ENCODE assay signal across 8 cellular contexts in genomic region chr9:4796988-4797956, GRCh38.
A peak's percentile ranks its signal among the peaks of the same experiment; 100 is the strongest.
DNase-seq lines count a peak whose midpoint lies in the region; ATAC-seq and TF ChIP-seq lines count a peak whose summit lies in the region.

No MANE protein-coding gene starts in this region.

- no peaks in the 10 kb centered on the region for H3K4me1 ChIP-seq in HEK293 (ENCODE audit: control insufficient read depth, insufficient read depth, low read length)

- DNase-seq in DMS53 (lab: John Stamatoyannopoulos, UW) (peak; percentile 37), DMS53 treated with DMSO at 0.1 percent for 48 hours (lab: John Stamatoyannopoulos, UW; ENCODE audit: unreplicated experiment) (no peak), RWPE1 (ENCODE audit: low spot score) (no peak), fibroblast of pulmonary artery (ENCODE audit: low read depth) (peak; percentile 62), retinal pigment epithelial cell (ENCODE audit: low read depth) (no peak), UCSD-AML1 (lab: John Stamatoyannopoulos, UW; ENCODE audit: unreplicated experiment) (no peak)

- H3K9me3 ChIP-seq in HEK293 (ENCODE audit: control insufficient read depth, insufficient read depth, low read depth, low read length), result no peaks in the 10 kb centered on the region

- TF ChIP-seq CTCF in HEK293 (tag by site-specific recombination; IDR thresholded peaks at IDR 0.05) (no peak), RWPE1 (conservative IDR thresholded peaks at IDR 0.05; ENCODE audit: low read depth) (peak; percentile 74), fibroblast of pulmonary artery (IDR thresholded peaks at IDR 0.05; ENCODE audit: low read length, missing control alignments) (peak; percentile 89), retinal pigment epithelial cell (conservative IDR thresholded peaks at IDR 0.05; ENCODE audit: low read depth, low read length) (peak; percentile 90)

- H3K27ac ChIP-seq in HEK293 (ENCODE audit: extremely low read depth, low read depth, low read length), result no peak overlapping the region
- H3K27ac ChIP-seq in RWPE1, result no peak overlapping the region

- H3K4me3 ChIP-seq in HEK293 (ENCODE audit: low read depth, low read length), result no peak overlapping the region
- H3K4me3 ChIP-seq in fibroblast of pulmonary artery (replicated peaks; ENCODE audit: low read depth, low read length), result no peak overlapping the region
- no peak overlapping the region for H3K4me3 ChIP-seq in retinal pigment epithelial cell (ENCODE audit: low read length)

- H3K36me3 ChIP-seq in HEK293 (ENCODE audit: control insufficient read depth in 2 of 2, insufficient read depth in 1 of 2, low read length in 2 of 2), result no peaks in the 10 kb centered on the region

- CTCF ChIA-PET in HEK293 (lab: Yijun Ruan, JAX) (interaction anchor here (0.5 to 2.2 kb wide), 24 partner anchors 8 to 1890 kb away, joined by 3 to 15 read pairs (median 4); no protein-coding TSS in a partner anchor), RWPE1 (lab: Yijun Ruan, JAX) (interaction anchor here (0.7 kb wide), 1 partner anchor 314 kb away, joined by 3 read pairs; no protein-coding TSS in a partner anchor)

- POLR2A ChIA-PET in HEK293 (lab: Yijun Ruan, JAX) (no interaction called here), RWPE1 (lab: Yijun Ruan, JAX; ENCODE audit: low non-redundant PET) (no interaction called here)

- no peak for ATAC-seq in GM18502 (IDR thresholded peaks at IDR 0.05; ENCODE audit: poor library complexity, unreplicated experiment)

TF ChIP-seq in HEK293, 187 proteins besides CTCF, POLR2A, EP300 and RAD21:
- TF ChIP-seq ZNF16 (tag by site-specific recombination; IDR thresholded peaks at IDR 0.05; ENCODE audit: low read depth) (no peak), ZNF560 (tag by site-specific recombination; IDR thresholded peaks at IDR 0.05; ENCODE audit: borderline replicate concordance) (no peak), PRDM1 (tag by site-specific recombination; IDR thresholded peaks at IDR 0.05) (no peak), ZSCAN16 (tag by site-specific recombination; IDR thresholded peaks at IDR 0.05) (no peak), ZNF214 (tag by site-specific recombination; IDR thresholded peaks at IDR 0.05; ENCODE audit: borderline replicate concordance) (no peak), ZNF48 (tag by site-specific recombination; IDR thresholded peaks at IDR 0.05) (no peak), ZBTB44 (tag by site-specific recombination; IDR thresholded peaks at IDR 0.05) (no peak), INSM2 (tag by site-specific recombination; IDR thresholded peaks at IDR 0.05) (no peak), SETDB1 (IDR thresholded peaks at IDR 0.05; ENCODE audit: insufficient read length, low read length) (peak; percentile 79), ZNF654 (tag by site-specific recombination; IDR thresholded peaks at IDR 0.05; ENCODE audit: low read depth) (peak; percentile 23; the same call in 1 of the 2 replicates), PBX3 (CRISPR knock-in tag; IDR thresholded peaks at IDR 0.05) (no peak), ZNF37A (tag by site-specific recombination; IDR thresholded peaks at IDR 0.05) (no peak), ZNF488 (tag by site-specific recombination; IDR thresholded peaks at IDR 0.05) (no peak), BCL6B (tag by site-specific recombination; IDR thresholded peaks at IDR 0.05) (no peak)
- TF ChIP-seq, protein P1, sequence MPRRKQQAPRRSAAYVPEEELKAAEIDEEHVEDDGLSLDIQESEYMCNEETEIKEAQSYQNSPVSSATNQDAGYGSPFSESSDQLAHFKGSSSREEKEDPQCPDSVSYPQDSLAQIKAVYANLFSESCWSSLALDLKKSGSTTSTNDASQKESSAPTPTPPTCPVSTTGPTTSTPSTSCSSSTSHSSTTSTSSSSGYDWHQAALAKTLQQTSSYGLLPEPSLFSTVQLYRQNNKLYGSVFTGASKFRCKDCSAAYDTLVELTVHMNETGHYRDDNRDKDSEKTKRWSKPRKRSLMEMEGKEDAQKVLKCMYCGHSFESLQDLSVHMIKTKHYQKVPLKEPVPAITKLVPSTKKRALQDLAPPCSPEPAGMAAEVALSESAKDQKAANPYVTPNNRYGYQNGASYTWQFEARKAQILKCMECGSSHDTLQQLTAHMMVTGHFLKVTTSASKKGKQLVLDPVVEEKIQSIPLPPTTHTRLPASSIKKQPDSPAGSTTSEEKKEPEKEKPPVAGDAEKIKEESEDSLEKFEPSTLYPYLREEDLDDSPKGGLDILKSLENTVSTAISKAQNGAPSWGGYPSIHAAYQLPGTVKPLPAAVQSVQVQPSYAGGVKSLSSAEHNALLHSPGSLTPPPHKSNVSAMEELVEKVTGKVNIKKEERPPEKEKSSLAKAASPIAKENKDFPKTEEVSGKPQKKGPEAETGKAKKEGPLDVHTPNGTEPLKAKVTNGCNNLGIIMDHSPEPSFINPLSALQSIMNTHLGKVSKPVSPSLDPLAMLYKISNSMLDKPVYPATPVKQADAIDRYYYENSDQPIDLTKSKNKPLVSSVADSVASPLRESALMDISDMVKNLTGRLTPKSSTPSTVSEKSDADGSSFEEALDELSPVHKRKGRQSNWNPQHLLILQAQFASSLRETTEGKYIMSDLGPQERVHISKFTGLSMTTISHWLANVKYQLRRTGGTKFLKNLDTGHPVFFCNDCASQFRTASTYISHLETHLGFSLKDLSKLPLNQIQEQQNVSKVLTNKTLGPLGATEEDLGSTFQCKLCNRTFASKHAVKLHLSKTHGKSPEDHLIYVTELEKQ (tag by site-specific recombination; IDR thresholded peaks at IDR 0.05; ENCODE audit: borderline replicate concordance), result no peak

Comparison
In these comparisons a context has a peak if more than half of its experiments do, and no peak if none do; other contexts are left out.
1. DNase-seq: peak in DMS53 (single experiment) and fibroblast of pulmonary artery (single experiment); none in DMS53 treated with DMSO at 0.1 percent for 48 hours (single experiment), RWPE1 (single experiment), retinal pigment epithelial cell (single experiment) and UCSD-AML1 (single experiment).